In genomic region chrX:138026211-138026610, GRCh38 we compare ENCODE assay signal across 1 cellular context.
TF ChIP-seq lines count a peak whose summit lies in the region.

No MANE protein-coding gene starts in this region.

TF ChIP-seq in H1, 55 proteins besides CTCF, POLR2A, EP300 and RAD21 (continued from another document):
- no peak for TF ChIP-seq CHD7 (IDR thresholded peaks at IDR 0.05; ENCODE audit: insufficient replicate concordance, low read length)
- no peak for TF ChIP-seq KDM5A (IDR thresholded peaks at IDR 0.05; ENCODE audit: low read length)
- TF ChIP-seq EGR1 (IDR thresholded peaks at IDR 0.05; ENCODE audit: borderline replicate concordance, low read depth, low read length): no peak
- TF ChIP-seq NRF1 (IDR thresholded peaks at IDR 0.05; ENCODE audit: low read depth, low read length): no peak
- TF ChIP-seq SAP30 (IDR thresholded peaks at IDR 0.05; ENCODE audit: insufficient read depth, insufficient replicate concordance, low read length): no peak
- no peak for TF ChIP-seq SIX5 (IDR thresholded peaks at IDR 0.05; ENCODE audit: low read depth, low read length)
- TF ChIP-seq HDAC2 (IDR thresholded peaks at IDR 0.05; ENCODE audit: borderline replicate concordance in 1 of 2, low read depth in 2 of 2, low read length in 2 of 2): no peak
- TF ChIP-seq FOSL1 (IDR thresholded peaks at IDR 0.05; ENCODE audit: insufficient read depth, low read depth, low read length): no peak
- TF ChIP-seq GTF2F1 (IDR thresholded peaks at IDR 0.05; ENCODE audit: borderline replicate concordance, low read depth, low read length): no peak
- TF ChIP-seq TCF12 (IDR thresholded peaks at IDR 0.05; ENCODE audit: low read depth, low read length): no peak
- TF ChIP-seq SP4 (IDR thresholded peaks at IDR 0.05; ENCODE audit: low read length): no peak
- TF ChIP-seq ATF3 (IDR thresholded peaks at IDR 0.05; ENCODE audit: insufficient read depth, low read depth, low read length): no peak
